ENCODE assay signal across 23 cellular contexts in the genomic region with DNA sequence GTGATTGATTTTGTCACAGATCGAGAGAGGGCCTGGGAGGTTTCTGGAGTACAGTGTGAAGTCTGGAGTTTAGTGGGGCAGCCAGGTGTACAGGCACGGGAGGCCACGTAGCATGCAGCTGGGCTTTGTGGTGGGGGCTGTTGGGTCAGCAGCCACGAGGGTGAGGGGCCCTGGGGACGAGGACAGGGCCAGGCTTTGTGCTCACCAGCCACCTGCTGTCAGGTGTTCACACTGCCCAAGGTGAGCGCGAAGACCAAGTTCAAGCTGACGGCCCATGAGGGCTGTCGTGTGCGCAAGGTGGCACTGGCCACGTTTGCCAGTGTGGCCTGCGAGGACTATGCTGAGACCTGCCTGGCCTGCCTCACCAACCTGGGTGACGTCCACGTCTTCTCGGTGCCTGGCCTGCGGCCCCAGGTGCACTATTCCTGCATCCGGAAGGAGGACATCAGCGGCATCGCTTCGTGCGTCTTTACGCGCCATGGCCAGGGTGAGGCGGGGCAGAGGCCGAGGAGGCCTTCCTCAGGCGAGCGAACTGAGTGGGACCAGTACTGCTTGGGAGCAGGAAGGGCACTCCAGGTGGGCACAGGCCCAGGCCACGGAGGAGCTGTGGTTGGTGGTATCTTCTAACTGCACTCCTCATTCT. TPM values are rescaled to one million over a fixed set of nuclear protein-coding genes. Genes with fewer than 3 reads are reported as not detected.
DNase-seq lines count a peak whose midpoint lies in the region; ATAC-seq, FAIRE-seq and TF ChIP-seq lines count a peak whose summit lies in the region.
"Had no signal": no experiment of that assay in that cellular context is flagged by ENCODE, and none has a peak within 500 bp of the region (broad histone marks: within the 10 kb centered on the region; RNA-seq: fewer than 3 reads in every experiment).

No MANE protein-coding gene starts in this region.

- ATAC-seq in A549: peak; percentile 17 to 18; a peak in 3 of 6 replicates
- ATAC-seq in GM23338: peak; percentile 69
- ATAC-seq in HG03280 (IDR thresholded peaks at IDR 0.05; ENCODE audit: unreplicated experiment): no peak
- ATAC-seq: Panc1 had no signal

- H3K27me3 Mint-ChIP-seq in GM23338 (ENCODE audit: insufficient read depth, low read depth, poor library complexity) (peaks cover 13% of the 10 kb centered on the region), endodermal cell (ENCODE audit: insufficient read depth) (no peaks in the 10 kb centered on the region)
- H3K27me3 Mint-ChIP-seq: CD4-positive, alpha-beta T cell had no signal

- peaks cover 6% of the 10 kb centered on the region; the same call in 1 of the 2 replicates for H3K36me3 ChIP-seq in GM23338 (ENCODE audit: insufficient read depth)
- H3K36me3 ChIP-seq in endodermal cell (ENCODE audit: control insufficient read depth, insufficient read depth, low read length): peaks cover 31% of the 10 kb centered on the region

- no peaks in the 10 kb centered on the region for H3K4me1 ChIP-seq in A549
- H3K4me1 ChIP-seq in GM23338 (ENCODE audit: insufficient read depth): peaks cover 1% of the 10 kb centered on the region; the same call in 1 of the 2 replicates
- no peaks in the 10 kb centered on the region for H3K4me1 ChIP-seq in endodermal cell (ENCODE audit: control insufficient read depth, insufficient read depth, low read length)
- H3K4me1 ChIP-seq: BLaER1 had no signal

- no peak overlapping the region for H3K4me3 Mint-ChIP-seq in GM23338
- no peak overlapping the region for H3K4me3 Mint-ChIP-seq in endodermal cell
- H3K4me3 Mint-ChIP-seq: CD4-positive, alpha-beta T cell had no signal

- H3K36me3 Mint-ChIP-seq in GM23338 (ENCODE audit: low read depth): peaks cover 56% of the 10 kb centered on the region
- H3K36me3 Mint-ChIP-seq in endodermal cell (ENCODE audit: low read depth): peaks cover 59% of the 10 kb centered on the region

- DNase-seq in A549 (ENCODE audit: low read depth in 1 of 2, low spot score in 1 of 2): no peak
- DNase-seq in GM23338 (ENCODE audit: low spot score): peak; percentile 59
- DNase-seq in RWPE1 (ENCODE audit: low spot score): no peak
- peak; percentile 80 for DNase-seq in endodermal cell
- no peak for DNase-seq in activated CD4-positive, CD25-positive, alpha-beta regulatory T cell (lab: John Stamatoyannopoulos, UW)
- no peak for DNase-seq in HuH-7 (ENCODE audit: low spot score)
- DNase-seq: ACHN; CD4-positive, alpha-beta T cell; COR-L47; DND-41; GOT3; NCI-H1105; NCI-H146; NCI-H2029; NCI-H226; NCI-H510A treated with DMSO at 0.1 percent for 48 hours; NCI-H748 treated with DMSO at 0.1 percent for 48 hours; NK-92 treated with Interleukin-12 subunit alpha and Interleukin-12 subunit beta, amount 100 ng/mL, for 24 hours had no signal

- FAIRE-seq in A549 (lab: Jason Lieb, UNC): no peak
- FAIRE-seq: GM18507 had no signal

- H3F3A ChIP-seq in GM23338 (replicated peaks; ENCODE audit: low read depth): no peaks in the 10 kb centered on the region

- POLR2A ChIA-PET in A549 (lab: Yijun Ruan, JAX): no interaction called here
- POLR2A ChIA-PET in RWPE1 (lab: Yijun Ruan, JAX; ENCODE audit: low non-redundant PET): no interaction called here

- H3K4me2 ChIP-seq in A549 (no peak overlapping the region), GM23338 (no peak overlapping the region)
- H3K4me2 ChIP-seq: BLaER1, KMS-11 had no signal

- no peak for TF ChIP-seq RAD21 in A549 (conservative IDR thresholded peaks at IDR 0.05 in 1 of 2, IDR thresholded peaks at IDR 0.05 in 1 of 2)

- no peak overlapping the region for H2AFZ ChIP-seq in GM23338

- H3K27me3 ChIP-seq in GM23338 (ENCODE audit: insufficient read depth) (no peaks in the 10 kb centered on the region), endodermal cell (ENCODE audit: control insufficient read depth, insufficient read depth, low read length, poor library complexity, severe bottlenecking) (no peaks in the 10 kb centered on the region)
- H3K27me3 ChIP-seq: BLaER1 had no signal

- H3K9me3 ChIP-seq in A549 (no peaks in the 10 kb centered on the region), endodermal cell (ENCODE audit: control insufficient read depth, low read length) (no peaks in the 10 kb centered on the region)
- H3K9me3 ChIP-seq: BLaER1 had no signal

- H3K4me3 ChIP-seq in A549 (no peak overlapping the region), GM23338 (no peak overlapping the region), endodermal cell (ENCODE audit: low read length) (no peak overlapping the region)
- H3K4me3 ChIP-seq: BLaER1 had no signal

- H3K9ac ChIP-seq in endodermal cell (ENCODE audit: extremely low read depth, low read length, poor library complexity, severe bottlenecking): no peak overlapping the region
- H3K9ac ChIP-seq: BLaER1, KMS-11 had no signal

- WGBS in A549 (ENCODE audit: missing lambda C conversion rate): 91% methylated on average over 26 of the region's 28 CpGs
- WGBS in endodermal cell (ENCODE audit: insufficient coverage in 1 of 2, insufficient read length in 1 of 2), 2 experiments: 91 to 95% methylated on average over 26 to 28 of the region's 28 CpGs

- no peaks in the 10 kb centered on the region for H3K9me2 ChIP-seq in GM23338 (ENCODE audit: insufficient read depth)

- TF ChIP-seq POLR2A in A549 (IDR thresholded peaks at IDR 0.05; ENCODE audit: low read length): no peak

- no peak for TF ChIP-seq EP300 in A549 (IDR thresholded peaks at IDR 0.05)

- H3K9me3 Mint-ChIP-seq in GM23338: no peaks in the 10 kb centered on the region
- H3K9me3 Mint-ChIP-seq in endodermal cell: no peaks in the 10 kb centered on the region
- H3K9me3 Mint-ChIP-seq: CD4-positive, alpha-beta T cell had no signal

- H3K4me1 Mint-ChIP-seq in GM23338: peaks cover 5% of the 10 kb centered on the region; the same call in 2 of the 3 replicates
- H3K4me1 Mint-ChIP-seq in endodermal cell: no peaks in the 10 kb centered on the region

- CTCF ChIA-PET in A549 (lab: Yijun Ruan, JAX) (no interaction called here), RWPE1 (lab: Yijun Ruan, JAX) (no interaction called here)

- H4K20me1 ChIP-seq in GM23338 (replicated peaks; ENCODE audit: insufficient read depth): peaks cover 4% of the 10 kb centered on the region; the same call in 1 of the 2 replicates

- H3K27ac ChIP-seq in A549 (no peak overlapping the region), GM23338 (ENCODE audit: low read depth) (no peak overlapping the region), RWPE1 (peak overlapping the region; percentile 63), endodermal cell (ENCODE audit: low read depth, low read length) (no peak overlapping the region)
- H3K27ac ChIP-seq: BLaER1, KMS-11 had no signal

- H3K27ac Mint-ChIP-seq in GM23338 (no peak overlapping the region), endodermal cell (no peak overlapping the region)
- H3K27ac Mint-ChIP-seq: CD4-positive, alpha-beta T cell had no signal

- H3K79me2 ChIP-seq in GM23338 (replicated peaks; ENCODE audit: insufficient read depth): no peaks in the 10 kb centered on the region

- TF ChIP-seq CTCF in A549 (IDR thresholded peaks at IDR 0.05): no peak
- peak in 1 of 2 experiments; percentile 44; a peak in 2 of 4 replicates for TF ChIP-seq CTCF in GM23338 (conservative IDR thresholded peaks at IDR 0.05; ENCODE audit: low read depth in 2 of 2)
- no peak for TF ChIP-seq CTCF in RWPE1 (conservative IDR thresholded peaks at IDR 0.05; ENCODE audit: low read depth)
- no peak for TF ChIP-seq CTCF in endodermal cell (conservative IDR thresholded peaks at IDR 0.05)

RNA-seq across cellular contexts. Expression of a gene that starts 15.9 kb away (rescaled TPM):
- polyA plus RNA-seq in A549 (2011; rRNA removed): 11.2 and 13.1 TPM in 2 replicates
- 26.7 and 42.5 TPM in 2 replicates for polyA plus RNA-seq in A549 (2012; cell fraction: cytosol; rRNA removed)
- polyA plus RNA-seq in A549 (2012; cell fraction: nucleus; rRNA removed): 42.1 and 57.8 TPM in 2 replicates
- polyA plus RNA-seq in A549 (2017; fragmentation: RNase III; extraction: RNeasy Plus Mini Kit Qiagen cat#74134 plus additional on column Dnase treatment): 15.5 to 19.3 TPM (median 18.9 TPM) in 3 replicates
- polyA minus RNA-seq in A549 (2011; rRNA and poly(A)+ RNA removed): 13.9 and 20.5 TPM in 2 replicates
- total RNA-seq in GM23338 (2014; rRNA removed; shearing (Covaris generic)): 118 and 129 TPM in 2 replicates
- 5.9 TPM in 2 replicates for polyA plus RNA-seq in GM23338 (2016; fragmentation: Nextera tagmentation; extraction: Ambion mirVana)
- total RNA-seq in endodermal cell: 10 to 100 TPM; 66.3 to 69.3 TPM
- 106 TPM for polyA plus RNA-seq in endodermal cell (2013, experiment 1 of 2)
- polyA plus RNA-seq in endodermal cell (2013, experiment 2 of 2): 99.6 TPM

RNA-seq across cellular contexts. Expression of a gene that starts 17.2 kb away (rescaled TPM):
- polyA plus RNA-seq in A549 (2011; rRNA removed) (280 and 299 TPM in 2 replicates), A549 (2017; fragmentation: RNase III; extraction: RNeasy Plus Mini Kit Qiagen cat#74134 plus additional on column Dnase treatment) (222 to 265 TPM (median 253 TPM) in 3 replicates), GM23338 (2016; fragmentation: Nextera tagmentation; extraction: Ambion mirVana) (173 and 175 TPM in 2 replicates)
- 403 and 473 TPM in 2 replicates for polyA plus RNA-seq in A549 (2012; cell fraction: cytosol; rRNA removed)
- polyA plus RNA-seq in A549 (2012; cell fraction: nucleus; rRNA removed): 1,130 and 1,454 TPM in 2 replicates
- polyA minus RNA-seq in A549 (2011; rRNA and poly(A)+ RNA removed): 463 and 500 TPM in 2 replicates
- total RNA-seq in GM23338 (2014; rRNA removed; shearing (Covaris generic)): 262 and 373 TPM in 2 replicates
- 100 to 1,000 TPM; 299 to 335 TPM for total RNA-seq in endodermal cell
- 143 TPM for polyA plus RNA-seq in endodermal cell (2013, experiment 1 of 2)
- 127 TPM for polyA plus RNA-seq in endodermal cell (2013, experiment 2 of 2)

RNA-seq across cellular contexts. Expression of a gene that starts 19.1 kb away (rescaled TPM):
- 3.7 and 4.3 TPM in 2 replicates for polyA plus RNA-seq in A549 (2011; rRNA removed)
- 9.8 and 11.4 TPM in 2 replicates for polyA plus RNA-seq in A549 (2012; cell fraction: cytosol; rRNA removed)
- 49.8 and 52.9 TPM in 2 replicates for polyA plus RNA-seq in A549 (2012; cell fraction: nucleus; rRNA removed)
- polyA plus RNA-seq in A549 (2017; fragmentation: RNase III; extraction: RNeasy Plus Mini Kit Qiagen cat#74134 plus additional on column Dnase treatment): 6.0 to 8.5 TPM (median 7.0 TPM) in 3 replicates
- 5.7 and 6.7 TPM in 2 replicates for polyA minus RNA-seq in A549 (2011; rRNA and poly(A)+ RNA removed)
- total RNA-seq in GM23338 (2014; rRNA removed; shearing (Covaris generic)): 24.9 and 26.5 TPM in 2 replicates
- polyA plus RNA-seq in GM23338 (2016; fragmentation: Nextera tagmentation; extraction: Ambion mirVana): 4.9 and 8.2 TPM in 2 replicates
- 10 to 100 TPM; 15.3 to 19.6 TPM for total RNA-seq in endodermal cell
- 6.2 TPM for polyA plus RNA-seq in endodermal cell (2013, experiment 1 of 2)
- 6.0 TPM for polyA plus RNA-seq in endodermal cell (2013, experiment 2 of 2)

RNA-seq across cellular contexts. Expression of a gene that starts 57.7 kb away (rescaled TPM):
- 99.2 and 105 TPM in 2 replicates for polyA plus RNA-seq in A549 (2011; rRNA removed)
- polyA plus RNA-seq in A549 (2012; cell fraction: cytosol; rRNA removed): 69.5 and 90.7 TPM in 2 replicates
- polyA plus RNA-seq in A549 (2012; cell fraction: nucleus; rRNA removed): 47.9 and 50.7 TPM in 2 replicates
- 52.5 to 57.9 TPM (median 54.2 TPM) in 3 replicates for polyA plus RNA-seq in A549 (2017; fragmentation: RNase III; extraction: RNeasy Plus Mini Kit Qiagen cat#74134 plus additional on column Dnase treatment)
- polyA minus RNA-seq in A549 (2011; rRNA and poly(A)+ RNA removed): 158 and 192 TPM in 2 replicates
- 103 and 117 TPM in 2 replicates for total RNA-seq in GM23338 (2014; rRNA removed; shearing (Covaris generic))
- polyA plus RNA-seq in GM23338 (2016; fragmentation: Nextera tagmentation; extraction: Ambion mirVana): 32.2 TPM in 2 replicates
- total RNA-seq in endodermal cell: 10 to 100 TPM; 64.1 to 80.9 TPM
- 51.6 TPM for polyA plus RNA-seq in endodermal cell (2013, experiment 1 of 2)
- polyA plus RNA-seq in endodermal cell (2013, experiment 2 of 2): 48.6 TPM

Comparison
In these comparisons a context has a peak if more than half of its experiments do, and no peak if none do; other contexts are left out.
1. DNase-seq: peak in GM23338 (single experiment) and endodermal cell (single experiment); none in A549 (0 of 2), RWPE1 (single experiment), activated CD4-positive, CD25-positive, alpha-beta regulatory T cell (0 of 4) and HuH-7 (single experiment).